Comparison of ENCODE assay signal across 8 cellular contexts in the genomic region with DNA sequence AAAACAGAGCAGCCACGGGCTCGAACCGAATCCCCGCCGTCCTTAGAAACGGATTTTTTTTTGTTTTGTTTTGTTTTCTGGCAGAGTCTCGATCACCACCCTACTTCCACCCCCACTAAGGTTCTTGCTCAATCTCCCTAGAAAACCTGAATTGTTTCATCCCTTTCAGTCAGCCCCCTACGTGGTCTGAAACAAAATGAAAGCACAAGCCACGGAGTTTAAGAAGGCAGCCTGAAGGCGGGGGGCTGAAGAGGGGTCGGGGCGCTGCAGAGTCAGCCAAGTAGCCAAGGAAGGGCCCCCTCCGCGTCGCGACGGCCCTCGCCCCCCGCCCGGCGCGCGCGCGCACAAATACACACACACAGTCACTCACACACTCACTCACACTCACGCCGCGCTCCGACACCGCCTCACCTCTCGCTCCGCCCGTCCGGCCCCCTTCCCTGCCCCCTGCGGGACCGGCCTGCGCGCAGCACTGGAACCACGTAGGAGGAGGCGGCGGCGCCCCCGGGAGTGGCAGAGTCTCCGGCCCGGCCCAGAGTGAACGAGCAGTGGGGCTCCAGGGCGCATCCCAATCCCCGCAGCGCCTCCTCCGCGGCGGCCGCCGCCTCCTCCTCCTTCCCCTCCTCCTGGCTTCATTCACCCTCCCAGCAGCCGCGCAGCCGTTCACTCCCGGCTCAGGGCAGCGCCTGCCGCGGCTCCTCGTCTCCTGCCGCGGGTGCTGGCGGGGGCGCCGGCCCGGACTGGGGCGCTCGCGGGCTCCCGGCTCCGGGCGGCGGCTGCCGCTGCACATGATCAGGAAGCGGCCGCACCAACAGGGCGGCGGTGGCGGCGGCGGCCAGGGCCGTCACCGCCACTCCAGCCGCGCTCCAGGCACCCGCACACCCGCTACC. TPM values are rescaled to one million over a fixed set of nuclear protein-coding genes. Genes with fewer than 3 reads are reported as not detected.
DNase-seq lines count a peak whose midpoint lies in the region; ATAC-seq lines count a peak whose summit lies in the region.

No MANE protein-coding gene starts in this region.

- peak overlapping the region; percentile 70 for H3K4me2 ChIP-seq in mesenchymal stem cell (ENCODE audit: low read length, poor library complexity, severe bottlenecking)

- peak overlapping the region; percentile 91 to 97 for H3K4ac ChIP-seq in mesenchymal stem cell (ENCODE audit: low read depth in 1 of 2, low read length in 2 of 2)

- peak overlapping the region; percentile 79 for H3K4me3 ChIP-seq in effector memory CD4-positive, alpha-beta T cell (ENCODE audit: insufficient read depth, low read depth, low read length, poor library complexity, severe bottlenecking)
- peak overlapping the region; percentile 81 to 90 for H3K4me3 ChIP-seq in mesenchymal stem cell (ENCODE audit: insufficient read depth in 1 of 2, low read depth in 1 of 2, low read length in 2 of 2)

- H3K9ac ChIP-seq in mesenchymal stem cell (ENCODE audit: low read length): peak overlapping the region; percentile 94

- H4K91ac ChIP-seq in mesenchymal stem cell (ENCODE audit: low read length): peak overlapping the region; percentile 96

- H3K36me3 ChIP-seq in effector memory CD4-positive, alpha-beta T cell (ENCODE audit: control insufficient read depth, insufficient read depth, low read length): peaks cover 1% of the 10 kb centered on the region
- H3K36me3 ChIP-seq in mesenchymal stem cell (ENCODE audit: control insufficient read depth in 1 of 2, insufficient read depth in 2 of 2, low read depth in 1 of 2, low read length in 2 of 2): peaks cover 0 to 6% of the 10 kb centered on the region in 2 experiments

- peak overlapping the region; percentile 94 to 96 for H3K14ac ChIP-seq in mesenchymal stem cell (ENCODE audit: low read length in 2 of 2)

- peak overlapping the region; percentile 99 for H2BK120ac ChIP-seq in mesenchymal stem cell (ENCODE audit: low read depth, low read length)

- peak overlapping the region in 1 of 2 experiments; percentile 97 for H2BK12ac ChIP-seq in mesenchymal stem cell (ENCODE audit: low read length in 2 of 2)

- peak overlapping the region; percentile 89 for H4K8ac ChIP-seq in mesenchymal stem cell (ENCODE audit: low read length)

- peaks cover 18% of the 10 kb centered on the region for H3K4me1 ChIP-seq in effector memory CD4-positive, alpha-beta T cell (ENCODE audit: control insufficient read depth, insufficient read depth, low read length, poor library complexity, severe bottlenecking)
- peaks cover 6% of the 10 kb centered on the region for H3K4me1 ChIP-seq in mesenchymal stem cell (ENCODE audit: control insufficient read depth, insufficient read depth, low read depth, low read length)

- peak; percentile 60 to 69 (median 68) for DNase-seq in NCI-H1417 (lab: John Stamatoyannopoulos, UW)
- DNase-seq in NCI-H1417 treated with DMSO at 0.1 percent for 48 hours (lab: John Stamatoyannopoulos, UW): no peak
- DNase-seq in NCI-H748 (lab: John Stamatoyannopoulos, UW; ENCODE audit: unreplicated experiment): peak; percentile 82
- peak; percentile 53 to 59 for DNase-seq in activated CD8-positive, alpha-beta memory T cell treated with anti-CD3 and anti-CD28 coated beads for 4 hours (ENCODE audit: low read depth in 2 of 2)
- peak; percentile 63 to 66 (median 65) for DNase-seq in effector memory CD4-positive, alpha-beta T cell
- peak; percentile 89 for DNase-seq in mesenchymal stem cell
- peak; percentile 53 for DNase-seq in stimulated activated CD8-positive, alpha-beta memory T cell treated with anti-CD3 and anti-CD28 coated beads, Interleukin-12 subunit alpha, Interleukin-12 subunit beta, amount 100 ng/mL, for 1 hour (ENCODE audit: low read depth)

- no peak overlapping the region for H2AK5ac ChIP-seq in mesenchymal stem cell (ENCODE audit: low read length, severe bottlenecking)

- peak overlapping the region; percentile 98 for H3K27ac ChIP-seq in effector memory CD4-positive, alpha-beta T cell (ENCODE audit: insufficient read depth, low read length, poor library complexity, severe bottlenecking)
- H3K27ac ChIP-seq in mesenchymal stem cell (ENCODE audit: low read length, poor library complexity, severe bottlenecking): peak overlapping the region; percentile 84

- H2BK5ac ChIP-seq in mesenchymal stem cell (ENCODE audit: low read depth, low read length, poor library complexity, severe bottlenecking): peak overlapping the region; percentile 86

- H2AFZ ChIP-seq in mesenchymal stem cell (ENCODE audit: low read depth, low read length): peak overlapping the region; percentile 73

- WGBS in mesenchymal stem cell: 1% methylated on average over 59 of the region's 89 CpGs

- H2BK15ac ChIP-seq in mesenchymal stem cell (ENCODE audit: low read depth, poor library complexity, severe bottlenecking): peak overlapping the region; percentile 99

- ATAC-seq in HG02970 (IDR thresholded peaks at IDR 0.05; ENCODE audit: low FRiP score, unreplicated experiment): peak; percentile 33

- no peaks in the 10 kb centered on the region for H3K27me3 ChIP-seq in effector memory CD4-positive, alpha-beta T cell (replicated peaks; ENCODE audit: control insufficient read depth, insufficient read depth, low read length, poor library complexity, severe bottlenecking)
- no peaks in the 10 kb centered on the region for H3K27me3 ChIP-seq in mesenchymal stem cell (ENCODE audit: control insufficient read depth in 1 of 2, insufficient read depth in 1 of 2, low read length in 2 of 2)

- no peaks in the 10 kb centered on the region for H3K9me3 ChIP-seq in effector memory CD4-positive, alpha-beta T cell (ENCODE audit: control insufficient read depth, low read length)
- no peaks in the 10 kb centered on the region for H3K9me3 ChIP-seq in mesenchymal stem cell (ENCODE audit: control insufficient read depth, low read length)

- peaks cover 5% of the 10 kb centered on the region for H3K79me1 ChIP-seq in mesenchymal stem cell (replicated peaks; ENCODE audit: low read length, poor library complexity, severe bottlenecking)

- H3K23ac ChIP-seq in mesenchymal stem cell (ENCODE audit: low read length in 2 of 2): peak overlapping the region; percentile 71 to 90

- H3K18ac ChIP-seq in mesenchymal stem cell (ENCODE audit: low read depth in 1 of 2, low read length in 2 of 2): peak overlapping the region; percentile 96 to 97

RNA-seq across cellular contexts. Expression of gene ATXN1, which starts 1.4 kb away (rescaled TPM):
- 16.8 TPM for polyA plus RNA-seq in mesenchymal stem cell (2013, experiment 1 of 2)
- polyA plus RNA-seq in mesenchymal stem cell (2013, experiment 2 of 2): 16.0 TPM
